ENCODE assay signal across 11 cellular contexts in the genomic region with DNA sequence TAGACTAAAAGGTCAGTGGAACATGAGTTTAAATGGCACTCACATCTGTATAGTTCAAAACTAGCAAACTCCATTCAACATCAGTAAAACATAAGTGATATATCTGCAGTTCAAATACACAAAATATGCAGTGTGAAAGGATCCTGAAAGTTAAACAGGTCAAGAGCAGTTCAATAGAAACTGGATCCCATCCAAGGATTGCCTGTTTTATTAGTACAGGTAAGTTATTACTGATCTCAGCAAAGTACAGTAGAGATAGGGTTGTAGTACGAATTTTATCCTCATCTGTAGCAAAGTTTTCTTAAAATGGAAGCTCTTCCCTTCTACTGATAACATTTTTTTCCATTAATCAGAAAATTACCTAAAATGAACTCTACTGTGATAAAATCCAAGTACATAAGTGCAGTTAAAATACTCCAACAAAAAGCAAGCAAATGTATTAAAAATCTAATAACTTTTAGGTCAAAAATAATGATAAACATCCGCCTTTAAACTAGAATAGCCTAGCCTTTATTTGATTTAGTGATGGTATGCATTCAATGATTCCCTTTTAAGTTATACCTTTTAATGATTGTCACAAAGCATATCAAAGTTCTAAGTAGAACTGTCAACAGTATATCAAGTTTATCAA. TPM values are rescaled to one million over a fixed set of nuclear protein-coding genes. Genes with fewer than 3 reads are reported as not detected.
DNase-seq lines count a peak whose midpoint lies in the region; ATAC-seq and TF ChIP-seq lines count a peak whose summit lies in the region.
"Had no signal": no experiment of that assay in that cellular context is flagged by ENCODE, and none has a peak within 500 bp of the region (broad histone marks: within the 10 kb centered on the region; RNA-seq: fewer than 3 reads in every experiment).

No MANE protein-coding gene starts in this region.

- H3K27ac Mint-ChIP-seq in CD8-positive, alpha-beta T cell = no peak overlapping the region
- H3K27ac Mint-ChIP-seq in HFFc6 = no peak overlapping the region; the same call in 1 of the 2 replicates
- H3K27ac Mint-ChIP-seq in activated T-helper 17 cell treated with anti-CD3 and anti-CD28 coated beads, Interleukin-2, amount 50 U/mL, for 72 hours = peak overlapping the region; percentile 95
- H3K27ac Mint-ChIP-seq in naive thymus-derived CD8-positive, alpha-beta T cell = peak overlapping the region in 7 of 10 donors; percentile 14 to 98 (median 95)

- H3K9me3 Mint-ChIP-seq in CD8-positive, alpha-beta T cell = no peaks in the 10 kb centered on the region
- no peaks in the 10 kb centered on the region for H3K9me3 Mint-ChIP-seq in HFFc6
- H3K9me3 Mint-ChIP-seq in activated T-helper 17 cell treated with anti-CD3 and anti-CD28 coated beads, Interleukin-2, amount 50 U/mL, for 72 hours = no peaks in the 10 kb centered on the region
- no peaks in the 10 kb centered on the region for H3K9me3 Mint-ChIP-seq in naive thymus-derived CD8-positive, alpha-beta T cell

- H3K4me1 Mint-ChIP-seq in CD8-positive, alpha-beta T cell (ENCODE audit: low read depth) = peaks cover 66% of the 10 kb centered on the region
- H3K4me1 Mint-ChIP-seq in HFFc6 (ENCODE audit: low read depth) = peaks cover 50% of the 10 kb centered on the region
- peaks cover 46% of the 10 kb centered on the region for H3K4me1 Mint-ChIP-seq in activated T-helper 17 cell treated with anti-CD3 and anti-CD28 coated beads, Interleukin-2, amount 50 U/mL, for 72 hours
- peaks cover 33 to 73% (median 61%) of the 10 kb centered on the region in 4 donors for H3K4me1 Mint-ChIP-seq in naive thymus-derived CD8-positive, alpha-beta T cell

- peaks cover 14% of the 10 kb centered on the region for H3K36me3 ChIP-seq in CD8-positive, alpha-beta T cell (ENCODE audit: insufficient read depth, low read length)
- peaks cover 44% of the 10 kb centered on the region for H3K36me3 ChIP-seq in SJCRH30

- POLR2A ChIA-PET in CD8-positive, alpha-beta T cell (lab: Charles Lee) = interaction anchor here (0.8 kb wide), 1 partner anchor 10 kb away, joined by 3 read pairs; no protein-coding TSS in a partner anchor
- POLR2A ChIA-PET in naive thymus-derived CD8-positive, alpha-beta T cell (lab: Charles Lee) = interaction anchor here (1.3 to 4.2 kb wide), 2 partner anchors 57 kb away, joined by 3 to 53 read pairs; no protein-coding TSS in a partner anchor

- DNase-seq in CD8-positive, alpha-beta T cell = no peak
- no peak for DNase-seq in HFFc6
- no peak for DNase-seq in naive thymus-derived CD8-positive, alpha-beta T cell
- DNase-seq in DMS79 treated with DMSO at 0.1 percent for 48 hours (lab: John Stamatoyannopoulos, UW) = no peak
- no peak for DNase-seq in DMS153 treated with DMSO at 0.1 percent for 48 hours (lab: John Stamatoyannopoulos, UW; ENCODE audit: unreplicated experiment)
- no peak for DNase-seq in dermis blood vessel endothelial cell
- DNase-seq in SJCRH30 = no peak
- DNase-seq: activated gamma-delta T cell, heart left ventricle, NCI-H1694 treated with DMSO at 0.1 percent for 48 hours had no signal

- peaks cover 52% of the 10 kb centered on the region for H3K36me3 Mint-ChIP-seq in CD8-positive, alpha-beta T cell
- H3K36me3 Mint-ChIP-seq in HFFc6 (ENCODE audit: low read depth) = peaks cover 40% of the 10 kb centered on the region
- peaks cover 65% of the 10 kb centered on the region for H3K36me3 Mint-ChIP-seq in activated T-helper 17 cell treated with anti-CD3 and anti-CD28 coated beads, Interleukin-2, amount 50 U/mL, for 72 hours (ENCODE audit: low read depth)
- peaks cover 0 to 55% (median 28%) of the 10 kb centered on the region in 3 donors for H3K36me3 Mint-ChIP-seq in naive thymus-derived CD8-positive, alpha-beta T cell

- no peak overlapping the region for H3K4me3 ChIP-seq in CD8-positive, alpha-beta T cell (ENCODE audit: low read depth, low read length)
- no peak overlapping the region for H3K4me3 ChIP-seq in SJCRH30

- H3K4me1 ChIP-seq in CD8-positive, alpha-beta T cell (ENCODE audit: insufficient read depth, low read length) = peaks cover 56% of the 10 kb centered on the region
- H3K4me1 ChIP-seq in SJCRH30 = peaks cover 3% of the 10 kb centered on the region; the same call in 1 of the 2 replicates

- ATAC-seq in CD8-positive, alpha-beta T cell = no peak
- no peak for ATAC-seq in activated T-helper 17 cell treated with anti-CD3 and anti-CD28 coated beads, Interleukin-2, amount 50 U/mL, for 72 hours (replicated peaks)
- ATAC-seq in naive thymus-derived CD8-positive, alpha-beta T cell = no peak
- ATAC-seq: heart left ventricle had no signal

- no peak overlapping the region for H3K27ac ChIP-seq in CD8-positive, alpha-beta T cell (ENCODE audit: low read depth, low read length)
- no peak overlapping the region for H3K27ac ChIP-seq in SJCRH30

- no peaks in the 10 kb centered on the region for H3K27me3 ChIP-seq in CD8-positive, alpha-beta T cell (ENCODE audit: insufficient read depth, low read length)
- no peaks in the 10 kb centered on the region for H3K27me3 ChIP-seq in SJCRH30
- H3K27me3 ChIP-seq: heart left ventricle had no signal

- H3K4me3 Mint-ChIP-seq in CD8-positive, alpha-beta T cell = peak overlapping the region; percentile 96
- H3K4me3 Mint-ChIP-seq in HFFc6 = peak overlapping the region; percentile 94
- peak overlapping the region; percentile 97 for H3K4me3 Mint-ChIP-seq in activated T-helper 17 cell treated with anti-CD3 and anti-CD28 coated beads, Interleukin-2, amount 50 U/mL, for 72 hours
- peak overlapping the region; percentile 90 to 100 (median 98) for H3K4me3 Mint-ChIP-seq in naive thymus-derived CD8-positive, alpha-beta T cell

- no peaks in the 10 kb centered on the region for H3K27me3 Mint-ChIP-seq in CD8-positive, alpha-beta T cell (ENCODE audit: low read depth)
- peaks cover 10% of the 10 kb centered on the region for H3K27me3 Mint-ChIP-seq in HFFc6 (ENCODE audit: insufficient read depth)
- no peaks in the 10 kb centered on the region for H3K27me3 Mint-ChIP-seq in activated T-helper 17 cell treated with anti-CD3 and anti-CD28 coated beads, Interleukin-2, amount 50 U/mL, for 72 hours
- H3K27me3 Mint-ChIP-seq in naive thymus-derived CD8-positive, alpha-beta T cell = no peaks in the 10 kb centered on the region

- intact Hi-C loops in CD8-positive, alpha-beta T cell (cut with DNase I, micrococcal nuclease) = loop anchor here (5.0 to 10.0 kb wide), 6 partner anchors 43 to 1087 kb away; a partner anchor contains a TSS

- CTCF ChIA-PET in CD8-positive, alpha-beta T cell (lab: Charles Lee) = interaction anchor here (3.4 kb wide), 1 partner anchor 57 kb away, joined by 25 read pairs; no protein-coding TSS in a partner anchor

- H3K9me3 ChIP-seq in CD8-positive, alpha-beta T cell (ENCODE audit: low read length) = no peaks in the 10 kb centered on the region
- H3K9me3 ChIP-seq in SJCRH30 (replicated peaks) = no peaks in the 10 kb centered on the region
- H3K9me3 ChIP-seq: heart left ventricle had no signal

- TF ChIP-seq CTCF in CD8-positive, alpha-beta T cell (IDR thresholded peaks at IDR 0.05) = no peak
- TF ChIP-seq CTCF in HFFc6 (IDR thresholded peaks at IDR 0.05) = no peak

RNA-seq across cellular contexts. Expression of a gene that starts 2.2 kb away (rescaled TPM):
- 10 to 100 TPM; 80.7 to 82.5 TPM for total RNA-seq in CD8-positive, alpha-beta T cell
- 10 to 100 TPM; 24.3 to 26.7 (median 25.7) TPM for total RNA-seq in HFFc6 (2021; fragmentation: NEBNext Ultra II Directional; extraction: Animal tissue kit (Norgen Biotek cat#: 25700))
- 10 to 100 TPM; 34.8 to 37.1 TPM for total RNA-seq in activated T-helper 17 cell treated with anti-CD3 and anti-CD28 coated beads, Interleukin-2, amount 50 U/mL, for 72 hours
- total RNA-seq in naive thymus-derived CD8-positive, alpha-beta T cell = 10 to 100 TPM; 78.5 to 85.7 TPM
- 10 to 100 TPM; 50.0 to 61.3 (median 55.0) TPM for polyA plus RNA-seq in naive thymus-derived CD8-positive, alpha-beta T cell
- 15.2 and 15.8 TPM in 2 replicates for total RNA-seq in dermis blood vessel endothelial cell
- 25.5 and 30.1 TPM in 2 replicates for total RNA-seq in SJCRH30 (2014; rRNA removed; shearing (Covaris generic))

Comparison
In these comparisons a context has a peak if more than half of its experiments do, and no peak if none do; other contexts are left out.
1. H3K27ac Mint-ChIP-seq: peak in activated T-helper 17 cell treated with anti-CD3 and anti-CD28 coated beads, Interleukin-2, amount 50 U/mL, for 72 hours (single experiment) and naive thymus-derived CD8-positive, alpha-beta T cell (7 of 10); none in CD8-positive, alpha-beta T cell (single experiment) and HFFc6 (single experiment).
2. Peak in every context shown above with its lines, with median percentiles within 50 percentile points of each other: H3K4me3 Mint-ChIP-seq.